In the genomic region with DNA sequence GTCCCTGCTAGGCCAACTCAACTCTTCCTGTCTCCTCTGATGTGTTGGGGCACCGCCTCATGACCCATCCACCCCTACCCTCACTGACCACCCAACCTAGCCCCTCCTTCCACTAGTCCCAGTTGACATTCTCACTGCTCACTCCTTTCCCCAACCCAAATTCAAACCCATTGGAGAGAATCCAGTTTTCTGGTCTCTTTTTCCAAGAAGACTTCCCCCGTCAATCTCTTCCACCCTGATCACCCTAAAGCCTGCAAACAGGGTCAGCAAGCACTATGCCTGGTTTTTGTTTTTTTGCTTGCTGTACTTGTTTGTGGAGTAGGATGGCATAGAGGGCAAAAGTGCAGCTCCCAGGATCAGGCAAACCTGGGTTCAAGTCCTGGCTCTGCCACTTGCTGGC, we compare ENCODE assay signal across 5 cellular contexts.
"Had no signal": no experiment of that assay in that cellular context is flagged by ENCODE, and none has a peak within 500 bp of the region (broad histone marks: within the 10 kb centered on the region; RNA-seq: fewer than 3 reads in every experiment).

No MANE protein-coding gene starts in this region.

- H3K9ac ChIP-seq: GM23248 had no signal

- H3K27ac ChIP-seq: GM23248 had no signal

- H2AFZ ChIP-seq: GM23248 had no signal

- H3K4me3 ChIP-seq: GM23248 had no signal

- FAIRE-seq: HTR-8/SVneo had no signal

- DNase-seq: GM23248, GOT3, H7, HCEC 1CT had no signal
